In the genomic region with DNA sequence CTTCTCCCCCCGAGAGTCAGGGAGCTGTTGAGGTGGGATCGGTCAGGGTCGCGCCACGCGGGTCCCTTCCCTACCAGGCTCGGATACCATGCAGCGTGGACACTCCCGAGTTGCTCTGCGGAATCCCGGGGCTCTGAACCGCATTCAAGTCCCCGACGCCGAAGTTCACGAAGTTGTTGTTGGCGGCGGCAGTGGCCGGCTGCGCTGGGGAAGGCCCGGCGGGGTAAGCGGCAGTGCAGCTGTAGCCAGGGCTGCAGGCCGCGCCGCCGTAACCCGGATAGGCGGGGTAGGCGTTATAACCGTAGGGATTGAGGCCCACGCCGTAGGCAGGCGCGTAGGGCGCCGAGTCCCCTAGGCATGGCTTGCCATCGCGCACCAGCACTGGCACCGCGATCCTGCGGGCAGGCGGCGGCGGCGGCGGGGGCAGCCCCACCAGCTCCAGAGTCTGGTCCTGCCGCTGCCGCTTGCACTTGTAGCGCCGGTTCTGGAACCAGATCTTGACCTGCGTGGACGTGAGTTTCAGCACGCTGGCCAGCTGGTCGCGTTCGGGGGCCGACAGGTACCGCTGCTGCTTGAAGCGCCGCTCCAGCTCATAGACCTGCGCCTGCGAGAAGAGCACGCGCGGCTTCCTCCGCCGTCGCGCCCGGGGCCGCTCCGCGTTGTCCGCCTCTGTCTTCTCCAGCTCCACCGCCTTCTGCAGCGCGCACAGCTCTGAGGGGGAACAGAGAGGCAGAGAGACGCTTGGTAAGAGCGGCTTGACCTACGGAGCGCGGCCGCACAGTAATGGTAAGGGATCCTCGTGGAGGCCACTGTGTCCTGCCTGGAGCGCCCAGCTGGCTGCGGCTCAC, we compare ENCODE assay signal across 10 cellular contexts. TPM values are rescaled to one million over a fixed set of nuclear protein-coding genes. Genes with fewer than 3 reads are reported as not detected.
A peak's percentile ranks its signal among the peaks of the same experiment; 100 is the strongest.
DNase-seq lines count a peak whose midpoint lies in the region; ATAC-seq and TF ChIP-seq lines count a peak whose summit lies in the region.
"Had no signal": no experiment of that assay in that cellular context is flagged by ENCODE, and none has a peak within 500 bp of the region (broad histone marks: within the 10 kb centered on the region; RNA-seq: fewer than 3 reads in every experiment).

No MANE protein-coding gene starts in this region.

- H3K36me3 Mint-ChIP-seq in CD4-positive, alpha-beta T cell (ENCODE audit: low read depth): no peaks in the 10 kb centered on the region
- no peaks in the 10 kb centered on the region for H3K36me3 Mint-ChIP-seq in nephron progenitor cell (ENCODE audit: low read depth)

- H3K4me3 Mint-ChIP-seq in CD4-positive, alpha-beta T cell: peak overlapping the region; percentile 48
- peak overlapping the region; percentile 65 for H3K4me3 Mint-ChIP-seq in nephron progenitor cell

- H3K27me3 ChIP-seq in CD4-positive, alpha-beta T cell (ENCODE audit: control insufficient read depth, insufficient read depth, low read length): peaks cover 94% of the 10 kb centered on the region
- peaks cover 98% of the 10 kb centered on the region for H3K27me3 ChIP-seq in IMR-90 (ENCODE audit: control insufficient read depth, insufficient read depth, low read length)

- no peak overlapping the region for H2BK120ac ChIP-seq in IMR-90 (ENCODE audit: low read depth, low read length)

- peaks cover 90% of the 10 kb centered on the region for H3K27me3 Mint-ChIP-seq in CD4-positive, alpha-beta T cell
- H3K27me3 Mint-ChIP-seq in nephron progenitor cell (ENCODE audit: low read depth, poor library complexity): peaks cover 100% of the 10 kb centered on the region

- H3K14ac ChIP-seq in IMR-90 (replicated peaks; ENCODE audit: low read depth, low read length): no peak overlapping the region

- POLR2A ChIA-PET in CD4-positive, alpha-beta T cell (lab: Charles Lee): no interaction called here
- POLR2A ChIA-PET in IMR-90 (lab: Charles Lee; ENCODE audit: unreplicated experiment): interaction anchor here (1.0 kb wide), 1 partner anchor 96 kb away, joined by 3 read pairs; the partner anchor contains the start of gene STC2

- H3K27ac ChIP-seq in CD4-positive, alpha-beta T cell (ENCODE audit: low read depth, low read length): no peak overlapping the region
- no peak overlapping the region for H3K27ac ChIP-seq in IMR-90 (ENCODE audit: insufficient read depth, low read length)
- H3K27ac ChIP-seq: skin epidermis had no signal

- H3K23ac ChIP-seq in IMR-90 (ENCODE audit: low read depth, low read length): no peak overlapping the region

- H2BK20ac ChIP-seq in IMR-90 (ENCODE audit: low read depth, low read length): no peak overlapping the region

- H4K20me1 ChIP-seq in IMR-90 (ENCODE audit: insufficient read depth, low read length): no peaks in the 10 kb centered on the region; the same call in 1 of the 2 replicates

- no peak overlapping the region for H3K18ac ChIP-seq in IMR-90 (ENCODE audit: low read depth, low read length)

- TF ChIP-seq RAD21 in IMR-90 (IDR thresholded peaks at IDR 0.05; ENCODE audit: low read length): no peak

- no peak overlapping the region for H3K56ac ChIP-seq in IMR-90 (ENCODE audit: extremely low read depth, insufficient read depth, low read length)

- no peak overlapping the region for H3K27ac Mint-ChIP-seq in CD4-positive, alpha-beta T cell
- H3K27ac Mint-ChIP-seq in nephron progenitor cell: no peak overlapping the region

- TF ChIP-seq CTCF in CD4-positive, alpha-beta T cell (IDR thresholded peaks at IDR 0.05): no peak
- no peak for TF ChIP-seq CTCF in IMR-90 (conservative IDR thresholded peaks at IDR 0.05; ENCODE audit: low read depth, low read length)
- no peak for TF ChIP-seq CTCF in nephron progenitor cell (IDR thresholded peaks at IDR 0.05)

- H2AK5ac ChIP-seq in IMR-90 (ENCODE audit: low read depth, low read length): no peak overlapping the region

- no peak overlapping the region for H4K8ac ChIP-seq in IMR-90 (ENCODE audit: low read depth in 2 of 2, low read length in 2 of 2)

- in situ Hi-C loops in IMR-90 (cut with MboI; ENCODE audit: low sequenced_read_pairs): no loop called here

- no peak for DNase-seq in CD4-positive, alpha-beta T cell
- DNase-seq in IMR-90 (no peak), ecto neural progenitor cell (ENCODE audit: low spot score) (peak; percentile 69), nephron progenitor cell (peak; percentile 56), NCI-H1436 (lab: John Stamatoyannopoulos, UW) (no peak), activated gamma-delta T cell treated with Interleukin-2 at 50 U/mL for 16 hours (no peak)

- H2BK15ac ChIP-seq in IMR-90 (ENCODE audit: low read depth, low read length): no peak overlapping the region

- H3K79me1 ChIP-seq in IMR-90 (ENCODE audit: low read depth in 1 of 2, low read length in 2 of 2): no peaks in the 10 kb centered on the region

- H4K5ac ChIP-seq in IMR-90 (ENCODE audit: low read depth, low read length): no peak overlapping the region

- no peaks in the 10 kb centered on the region for H3K36me3 ChIP-seq in IMR-90 (ENCODE audit: control insufficient read depth, insufficient read depth, low read length)

- CTCF ChIA-PET in CD4-positive, alpha-beta T cell (lab: Charles Lee): no interaction called here
- CTCF ChIA-PET in IMR-90 (lab: Yijun Ruan, JAX): no interaction called here

- H2BK5ac ChIP-seq in IMR-90 (ENCODE audit: low read depth, low read length, poor library complexity, severe bottlenecking): no peak overlapping the region

- no peak overlapping the region for H2AK9ac ChIP-seq in IMR-90 (replicated peaks; ENCODE audit: low read depth, low read length, poor library complexity)

- no peak overlapping the region for H3K4me3 ChIP-seq in IMR-90 (ENCODE audit: insufficient read depth, low read depth, low read length)

- H3K4me2 ChIP-seq in IMR-90 (ENCODE audit: low read depth, low read length): peak overlapping the region; percentile 17; the same call in 1 of the 2 replicates

- H3K9ac ChIP-seq in IMR-90 (ENCODE audit: low read depth, low read length): no peak overlapping the region

- H3K9me3 Mint-ChIP-seq in CD4-positive, alpha-beta T cell: no peaks in the 10 kb centered on the region
- H3K9me3 Mint-ChIP-seq in nephron progenitor cell: no peaks in the 10 kb centered on the region

- H2AFZ ChIP-seq in IMR-90 (replicated peaks; ENCODE audit: low read length, poor library complexity): peak overlapping the region; percentile 75

- WGBS in IMR-90 (ENCODE audit: extremely low coverage in 2 of 2, insufficient read length in 1 of 2), 2 experiments: 5% methylated on average over 63 of the region's 87 CpGs; no CpG with 5 or more reads in 1 of the 2 experiments

- dilution Hi-C loops in IMR-90 (cut with HindIII; ENCODE audit: low sequenced_read_pairs, unreplicated experiment): no loop called here

- ATAC-seq in CD4-positive, alpha-beta T cell (ENCODE audit: poor library complexity): no peak
- ATAC-seq in IMR-90 (ENCODE audit: low read depth) (peak; percentile 17; the same call in 1 of the 2 replicates), GM18868 (IDR thresholded peaks at IDR 0.05; ENCODE audit: unreplicated experiment) (no peak), GM21367 (IDR thresholded peaks at IDR 0.05; ENCODE audit: unreplicated experiment) (no peak)

- no peaks in the 10 kb centered on the region for H3K9me1 ChIP-seq in IMR-90 (ENCODE audit: insufficient read depth, low read length)

- no peak overlapping the region for H3K4ac ChIP-seq in IMR-90 (ENCODE audit: low read depth, low read length)

- peaks cover 56% of the 10 kb centered on the region for H3K4me1 Mint-ChIP-seq in CD4-positive, alpha-beta T cell (ENCODE audit: low read depth)
- peaks cover 46% of the 10 kb centered on the region for H3K4me1 Mint-ChIP-seq in nephron progenitor cell

- no peak for TF ChIP-seq POLR2A in IMR-90 (IDR thresholded peaks at IDR 0.05; ENCODE audit: low read depth, low read length)

- intact Hi-C loops in CD4-positive, alpha-beta T cell (cut with DNase I, micrococcal nuclease): no loop called here
- intact Hi-C loops in IMR-90 (cut with micrococcal nuclease): no loop called here

- H3K4me1 ChIP-seq in IMR-90 (ENCODE audit: control insufficient read depth, insufficient read depth, low read length): no peaks in the 10 kb centered on the region; the same call in 1 of the 2 replicates

- BruUV-seq in IMR-90 (replicated peaks; lab: Mats Ljungman, UMichigan): no TSS peak

- H4K91ac ChIP-seq in IMR-90 (ENCODE audit: insufficient read depth, low read depth, low read length): no peak overlapping the region

- H3K9me3 ChIP-seq in CD4-positive, alpha-beta T cell (ENCODE audit: control insufficient read depth, low read length): no peaks in the 10 kb centered on the region
- peaks cover 4% of the 10 kb centered on the region; the same call in 1 of the 2 replicates for H3K9me3 ChIP-seq in IMR-90 (ENCODE audit: control insufficient read depth, insufficient read depth, low read length)

TF ChIP-seq in IMR-90, 13 proteins besides CTCF, POLR2A, EP300 and RAD21:
- TF ChIP-seq RFX5 (IDR thresholded peaks at IDR 0.05; ENCODE audit: low read depth, low read length) (no peak), SMC3 (IDR thresholded peaks at IDR 0.05; ENCODE audit: low read depth, low read length) (no peak), CHD1 (IDR thresholded peaks at IDR 0.05; ENCODE audit: low read depth, low read length) (no peak), MAZ (IDR thresholded peaks at IDR 0.05; ENCODE audit: borderline replicate concordance, low read depth, low read length) (no peak), RCOR1 (IDR thresholded peaks at IDR 0.05; ENCODE audit: insufficient replicate concordance, low read length) (no peak), NFE2L2 (IDR thresholded peaks at IDR 0.05; ENCODE audit: low read depth, low read length) (no peak), BHLHE40 (IDR thresholded peaks at IDR 0.05; ENCODE audit: low read depth, low read length) (no peak)
- TF ChIP-seq, protein P1, sequence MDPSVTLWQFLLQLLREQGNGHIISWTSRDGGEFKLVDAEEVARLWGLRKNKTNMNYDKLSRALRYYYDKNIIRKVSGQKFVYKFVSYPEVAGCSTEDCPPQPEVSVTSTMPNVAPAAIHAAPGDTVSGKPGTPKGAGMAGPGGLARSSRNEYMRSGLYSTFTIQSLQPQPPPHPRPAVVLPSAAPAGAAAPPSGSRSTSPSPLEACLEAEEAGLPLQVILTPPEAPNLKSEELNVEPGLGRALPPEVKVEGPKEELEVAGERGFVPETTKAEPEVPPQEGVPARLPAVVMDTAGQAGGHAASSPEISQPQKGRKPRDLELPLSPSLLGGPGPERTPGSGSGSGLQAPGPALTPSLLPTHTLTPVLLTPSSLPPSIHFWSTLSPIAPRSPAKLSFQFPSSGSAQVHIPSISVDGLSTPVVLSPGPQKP (IDR thresholded peaks at IDR 0.05; ENCODE audit: borderline replicate concordance, low read depth, low read length): no peak
TF ChIP-seq in IMR-90: peak in this region for 0.

RNA-seq across cellular contexts. Expression of gene NKX2-5, which starts 2.3 kb away (rescaled TPM):
- total RNA-seq in CD4-positive, alpha-beta T cell: not detected
- not detected in 2 replicates for total RNA-seq in IMR-90 (2012; rRNA removed)
- not detected in 2 replicates for polyA plus RNA-seq in IMR-90 (2012; rRNA removed)
- not detected in 2 replicates for polyA plus RNA-seq in IMR-90 (2012; cell fraction: cytosol; rRNA removed)
- polyA plus RNA-seq in IMR-90 (2012; cell fraction: nucleus; rRNA removed; ENCODE audit: low replicate concordance): 0.03 and 0.05 TPM in 2 replicates
- total RNA-seq: SK-MEL-5 had no signal

Comparison
In these comparisons a context has a peak if more than half of its experiments do, and no peak if none do; other contexts are left out.
1. DNase-seq: peak in ecto neural progenitor cell (single experiment) and nephron progenitor cell (single experiment); none in CD4-positive, alpha-beta T cell (0 of 10), IMR-90 (single experiment), NCI-H1436 (single experiment) and activated gamma-delta T cell treated with Interleukin-2 at 50 U/mL for 16 hours (single experiment).